ENCODE assay signal across 14 cellular contexts in the genomic region with DNA sequence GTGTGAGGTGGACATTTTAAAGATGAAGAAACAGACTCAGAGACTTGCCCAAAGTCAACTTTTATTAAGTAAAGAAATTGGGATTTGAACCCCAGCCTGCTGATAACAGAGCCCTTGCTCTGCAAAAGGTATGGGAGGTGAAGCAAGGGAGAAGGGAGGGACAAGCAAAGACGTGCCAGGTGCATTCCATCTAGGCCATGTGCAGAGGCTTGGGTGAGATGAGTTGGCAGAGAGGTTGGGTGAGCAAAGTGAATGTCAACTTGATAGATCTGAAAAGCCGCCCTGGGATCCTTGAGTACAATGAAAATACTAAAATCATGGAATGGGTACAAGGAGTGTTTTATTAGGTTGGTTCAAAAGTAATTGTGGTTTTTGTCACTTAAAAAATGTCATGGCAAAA.
A peak's percentile ranks its signal among the peaks of the same experiment; 100 is the strongest.
DNase-seq lines count a peak whose midpoint lies in the region; FAIRE-seq and TF ChIP-seq lines count a peak whose summit lies in the region.
"Had no signal": no experiment of that assay in that cellular context is flagged by ENCODE, and none has a peak within 500 bp of the region (broad histone marks: within the 10 kb centered on the region; RNA-seq: fewer than 3 reads in every experiment).

No MANE protein-coding gene starts in this region.

- H3K56ac ChIP-seq in H1 (replicated peaks; ENCODE audit: insufficient read length, low read depth, low read length), result no peak overlapping the region

- no peak overlapping the region for H3K4me3 Mint-ChIP-seq in MCF 10A (ENCODE audit: unreplicated experiment)
- no peak overlapping the region for H3K4me3 Mint-ChIP-seq in glutamatergic neuron (ENCODE audit: unreplicated experiment)
- no peak overlapping the region for H3K4me3 Mint-ChIP-seq in activated T-cell treated with anti-CD3 and anti-CD28 coated beads, Interleukin-2, amount 50 U/mL, for 24 hours
- H3K4me3 Mint-ChIP-seq: CD4-positive, CD25-positive, alpha-beta regulatory T cell; HFFc6 had no signal

- TF ChIP-seq POLR2A in breast epithelium (IDR thresholded peaks at IDR 0.05), result no peak
- TF ChIP-seq POLR2A in H1 (IDR thresholded peaks at IDR 0.05; ENCODE audit: control extremely low read depth in 1 of 2, low read depth in 2 of 2, low read length in 2 of 2), result no peak

- H3K14ac ChIP-seq in H1 (ENCODE audit: insufficient read length), result no peak overlapping the region

- H3K4ac ChIP-seq in H1 (replicated peaks; ENCODE audit: insufficient read length, low read depth, low read length), result no peak overlapping the region

- H2BK20ac ChIP-seq in H1 (ENCODE audit: low read length), result peak overlapping the region; percentile 80; the same call in 1 of the 2 replicates

- H4K91ac ChIP-seq in H1 (replicated peaks; ENCODE audit: insufficient read length, low read length), result no peak overlapping the region

- H3K79me2 ChIP-seq in H1 (ENCODE audit: control insufficient read depth in 1 of 2, insufficient read depth in 2 of 2, low read length in 2 of 2), result no peaks in the 10 kb centered on the region

- no peak overlapping the region for H3K23ac ChIP-seq in H1 (ENCODE audit: insufficient read length)

- H4K20me1 ChIP-seq in H1 (replicated peaks in 1 of 2; ENCODE audit: control insufficient read depth in 1 of 2, insufficient read depth in 2 of 2, low read length in 2 of 2), result no peaks in the 10 kb centered on the region

- H4K5ac ChIP-seq in H1 (ENCODE audit: insufficient read length, low read depth, low read length), result no peak overlapping the region

- H4K8ac ChIP-seq in H1 (ENCODE audit: extremely low read depth, insufficient read depth, low read length), result no peak overlapping the region

- no peak overlapping the region for H3K9ac ChIP-seq in H1 (replicated peaks in 1 of 4; ENCODE audit: extremely low read depth in 1 of 4, low read depth in 3 of 4, low read length in 3 of 4)

- POLR2A ChIA-PET in MCF 10A (lab: Yijun Ruan, JAX) (no interaction called here), H1 (lab: Charles Lee; ENCODE audit: partially characterized antibody) (no interaction called here)

- H3K9me3 Mint-ChIP-seq in MCF 10A (ENCODE audit: unreplicated experiment) (no peaks in the 10 kb centered on the region), glutamatergic neuron (ENCODE audit: unreplicated experiment) (peaks cover 21% of the 10 kb centered on the region)
- no peaks in the 10 kb centered on the region for H3K9me3 Mint-ChIP-seq in activated T-cell treated with anti-CD3 and anti-CD28 coated beads, Interleukin-2, amount 50 U/mL, for 24 hours

- H3K23me2 ChIP-seq in H1 (ENCODE audit: low read depth, low read length), result no peaks in the 10 kb centered on the region

- H2BK15ac ChIP-seq in H1 (ENCODE audit: low read length), result 0 out of 2 replicates have a peak overlapping the region, but pooled peaks have one; percentile 51

- BruUV-seq in MCF 10A (replicated peaks; lab: Mats Ljungman, UMichigan), result no TSS peak

- no peak for TF ChIP-seq RAD21 in H1 (IDR thresholded peaks at IDR 0.05 in 1 of 2, conservative IDR thresholded peaks at IDR 0.05 in 1 of 2; ENCODE audit: low read depth in 2 of 2, low read length in 2 of 2)

- WGBS in H1 (ENCODE audit: extremely low coverage in 1 of 2, insufficient coverage in 1 of 2, insufficient read length in 1 of 2, insufficient replicate concordance in 2 of 2, low coverage in 1 of 2, low lambda C conversion rate in 2 of 2, missing lambda C conversion rate in 1 of 2), 2 experiments, result 68% methylated on average over 2 of the region's 2 CpGs; no CpG with 5 or more reads in 1 of the 2 experiments

- H2AK5ac ChIP-seq in H1 (ENCODE audit: low read depth, low read length), result no peak overlapping the region

- no peak overlapping the region for H2BK120ac ChIP-seq in H1 (replicated peaks; ENCODE audit: low read depth, low read length)

- H3K4me3 ChIP-seq in breast epithelium (no peak overlapping the region), H1 (ENCODE audit: extremely low read depth in 1 of 4, insufficient read depth in 2 of 4, low read depth in 3 of 4, low read length in 4 of 4) (no peak overlapping the region)

- H3K18ac ChIP-seq in H1 (ENCODE audit: extremely low read depth, low read length), result no peak overlapping the region

- H3K27me3 ChIP-seq in breast epithelium, result peaks cover 0 to 26% of the 10 kb centered on the region in 2 donors
- H3K27me3 ChIP-seq in H1 (replicated peaks in 1 of 4; ENCODE audit: control insufficient read depth in 3 of 4, extremely low read depth in 1 of 4, insufficient read depth in 3 of 4, low read length in 3 of 4), result no peaks in the 10 kb centered on the region

- TF ChIP-seq CTCF in MCF 10A (IDR thresholded peaks at IDR 0.05; ENCODE audit: unreplicated experiment) (no peak), breast epithelium (IDR thresholded peaks at IDR 0.05) (no peak), H1 (IDR thresholded peaks at IDR 0.05; ENCODE audit: control extremely low read depth in 1 of 3, insufficient read depth in 1 of 3, low read depth in 1 of 3, low read length in 3 of 3) (no peak), glutamatergic neuron (IDR thresholded peaks at IDR 0.05; ENCODE audit: partially characterized antibody, unreplicated experiment) (no peak)

- H3K79me1 ChIP-seq in H1 (ENCODE audit: low read depth, low read length), result no peaks in the 10 kb centered on the region

- peak overlapping the region in 1 of 2 experiments; percentile 54; a peak in 1 of 4 replicates for H3K4me2 ChIP-seq in H1 (ENCODE audit: insufficient read depth in 1 of 2, low read depth in 2 of 2, low read length in 2 of 2)

- no peaks in the 10 kb centered on the region for H3K9me3 ChIP-seq in breast epithelium
- no peaks in the 10 kb centered on the region for H3K9me3 ChIP-seq in H1 (ENCODE audit: insufficient read depth in 2 of 2, low read depth in 1 of 2, low read length in 1 of 2)

- CTCF ChIA-PET in MCF 10A (lab: Yijun Ruan, JAX), result no interaction called here
- CTCF ChIA-PET in H1 (lab: Charles Lee; ENCODE audit: partially characterized antibody), result interaction anchor here (1.0 to 1.7 kb wide), 3 partner anchors 17 to 271 kb away, joined by 3 to 7 read pairs (median 3); no protein-coding TSS in a partner anchor

- peak; percentile 34 for DNase-seq in MCF 10A (ENCODE audit: unreplicated experiment)
- no peak for DNase-seq in breast epithelium (ENCODE audit: low spot score in 2 of 2)
- DNase-seq in H1 (ENCODE audit: low read depth in 1 of 2, low spot score in 2 of 2), result no peak
- DNase-seq in glutamatergic neuron, result no peak
- no peak for DNase-seq in amniotic stem cell (lab: John Stamatoyannopoulos, UW)
- no peak for DNase-seq in activated T-cell treated with anti-CD3 and anti-CD28 coated beads, Interleukin-2, amount 50 U/mL, for 24 hours
- DNase-seq in activated CD8-positive, alpha-beta memory T cell treated with anti-CD3 and anti-CD28 coated beads, Interleukin-2, amount 50 U/mL, for 48 hours, result no peak
- DNase-seq: Calu3; CD4-positive, CD25-positive, alpha-beta regulatory T cell; DMS 273 treated with DMSO at 0.1 percent for 48 hours; HCEC 1CT; HFFc6 had no signal

- H2BK5ac ChIP-seq in H1 (ENCODE audit: low read depth, low read length), result no peak overlapping the region; the same call in 1 of the 2 replicates

- no peaks in the 10 kb centered on the region for H3K36me3 Mint-ChIP-seq in MCF 10A (ENCODE audit: insufficient read depth, unreplicated experiment)
- H3K36me3 Mint-ChIP-seq in glutamatergic neuron (ENCODE audit: unreplicated experiment), result no peaks in the 10 kb centered on the region
- no peaks in the 10 kb centered on the region for H3K36me3 Mint-ChIP-seq in activated T-cell treated with anti-CD3 and anti-CD28 coated beads, Interleukin-2, amount 50 U/mL, for 24 hours (ENCODE audit: low read depth)
- H3K36me3 Mint-ChIP-seq: CD4-positive, CD25-positive, alpha-beta regulatory T cell had no signal

- H3K27ac ChIP-seq in breast epithelium (no peak overlapping the region), H1 (ENCODE audit: low read depth, low read length) (no peak overlapping the region)
- H3K27ac ChIP-seq: 22Rv1, HL-60 had no signal

- no peak for TF ChIP-seq EP300 in H1 (IDR thresholded peaks at IDR 0.05; ENCODE audit: borderline replicate concordance in 1 of 2, low read depth in 2 of 2, low read length in 2 of 2)

- H3K4me1 ChIP-seq in breast epithelium (no peaks in the 10 kb centered on the region), H1 (replicated peaks in 1 of 4; ENCODE audit: control insufficient read depth in 3 of 4, insufficient read depth in 4 of 4, low read length in 3 of 4) (peaks cover 11 to 22% (median 17%) of the 10 kb centered on the region in 4 experiments; a peak in 6 of 7 replicates)

- no peak overlapping the region; the same call in 1 of the 2 replicates for H2BK12ac ChIP-seq in H1 (ENCODE audit: low read depth, low read length)

- H3K27ac Mint-ChIP-seq in MCF 10A (ENCODE audit: low read depth, unreplicated experiment), result no peak overlapping the region
- peak overlapping the region; percentile 79 for H3K27ac Mint-ChIP-seq in glutamatergic neuron (ENCODE audit: unreplicated experiment)
- no peak overlapping the region for H3K27ac Mint-ChIP-seq in activated T-cell treated with anti-CD3 and anti-CD28 coated beads, Interleukin-2, amount 50 U/mL, for 24 hours
- H3K27ac Mint-ChIP-seq: HFFc6 had no signal

- no peak overlapping the region for H2AFZ ChIP-seq in H1 (ENCODE audit: low read length)

- H3K27me3 Mint-ChIP-seq in MCF 10A (ENCODE audit: insufficient read depth, unreplicated experiment) (no peaks in the 10 kb centered on the region), glutamatergic neuron (ENCODE audit: unreplicated experiment) (peaks cover 23% of the 10 kb centered on the region)
- H3K27me3 Mint-ChIP-seq in activated T-cell treated with anti-CD3 and anti-CD28 coated beads, Interleukin-2, amount 50 U/mL, for 24 hours, result peaks cover 11% of the 10 kb centered on the region

- H3K4me1 Mint-ChIP-seq in MCF 10A (ENCODE audit: insufficient read depth, unreplicated experiment) (peaks cover 17% of the 10 kb centered on the region), glutamatergic neuron (ENCODE audit: low read depth, unreplicated experiment) (peaks cover 43% of the 10 kb centered on the region)
- H3K4me1 Mint-ChIP-seq in activated T-cell treated with anti-CD3 and anti-CD28 coated beads, Interleukin-2, amount 50 U/mL, for 24 hours (ENCODE audit: low read depth), result no peaks in the 10 kb centered on the region
- H3K4me1 Mint-ChIP-seq: CD4-positive, CD25-positive, alpha-beta regulatory T cell had no signal

- intact Hi-C loops in MCF 10A (cut with micrococcal nuclease) (no loop called here), breast epithelium (cut with DNase I; ENCODE audit: low total_unique reads) (no loop called here)

- H3K36me3 ChIP-seq in breast epithelium (no peaks in the 10 kb centered on the region), H1 (ENCODE audit: control insufficient read depth in 2 of 4, insufficient read depth in 4 of 4, low read length in 3 of 4) (no peaks in the 10 kb centered on the region)

- peak; percentile 7 for FAIRE-seq in H1 (lab: Jason Lieb, UNC)

TF ChIP-seq in H1, 55 proteins besides CTCF, POLR2A, EP300 and RAD21 (continues in another document):
- TF ChIP-seq CTBP2 (IDR thresholded peaks at IDR 0.05; ENCODE audit: borderline replicate concordance, insufficient read depth, insufficient read length, low read length) (no peak), CHD2 (IDR thresholded peaks at IDR 0.05; ENCODE audit: low read length) (no peak), TEAD4 (IDR thresholded peaks at IDR 0.05; ENCODE audit: low read depth, low read length) (no peak), RBBP5 (IDR thresholded peaks at IDR 0.05; ENCODE audit: borderline replicate concordance, low read depth, low read length) (no peak), EZH2 (IDR thresholded peaks at IDR 0.05; ENCODE audit: low read depth, low read length, severe bottlenecking) (no peak)
